ENCODE assay signal across 21 cellular contexts in genomic region chr4:59044316-59044715, GRCh38.
DNase-seq lines count a peak whose midpoint lies in the region; ATAC-seq lines count a peak whose summit lies in the region.
"Had no signal": no experiment of that assay in that cellular context is flagged by ENCODE, and none has a peak within 500 bp of the region (broad histone marks: within the 10 kb centered on the region; RNA-seq: fewer than 3 reads in every experiment).

No MANE protein-coding gene starts in this region.

- DNase-seq in G401 (ENCODE audit: low spot score) (peak; percentile 2), NCI-H82 treated with DMSO at 0.1 percent for 48 hours (lab: John Stamatoyannopoulos, UW; ENCODE audit: unreplicated experiment) (peak; percentile 60), inferior parietal cortex (ENCODE audit: extremely low spot score) (peak; percentile 29), COR-L47 (lab: John Stamatoyannopoulos, UW) (no peak)
- DNase-seq in activated CD8-positive, alpha-beta memory T cell treated with anti-CD3 and anti-CD28 coated beads, Interleukin-2, amount 50 U/mL, for 4 hours: no peak
- DNase-seq: CD4-positive, alpha-beta T cell; GF-D8; HCEC 1CT; MM.1S; NCI-H1092; NCI-H1436; NCI-H187 treated with DMSO at 0.1 percent for 48 hours; NCI-H2107; NCI-H446 treated with DMSO at 0.1 percent for 48 hours; NK-92 treated with Interleukin-12 subunit alpha and Interleukin-12 subunit beta, amount 100 ng/mL, for 24 hours; T-helper 1 cell had no signal

- in situ Hi-C loops in G401 (cut with HindIII; ENCODE audit: low sequenced_read_pairs): no loop called here

- ATAC-seq in GM21381 (IDR thresholded peaks at IDR 0.05; ENCODE audit: unreplicated experiment) (no peak), GM18861 (IDR thresholded peaks at IDR 0.05; ENCODE audit: unreplicated experiment) (no peak)
- ATAC-seq: HepG2, K562, Panc1 had no signal

Comparison
In these comparisons a context has a peak if more than half of its experiments do, and no peak if none do; other contexts are left out.
1. DNase-seq: peak in G401 (single experiment), NCI-H82 treated with DMSO at 0.1 percent for 48 hours (single experiment) and inferior parietal cortex (single experiment); none in COR-L47 (single experiment) and activated CD8-positive, alpha-beta memory T cell treated with anti-CD3 and anti-CD28 coated beads, Interleukin-2, amount 50 U/mL, for 4 hours (single experiment).